Comparison of ENCODE assay signal across 35 cellular contexts in genomic region chr17:12438212-12438611, GRCh38.
A peak's percentile ranks its signal among the peaks of the same experiment; 100 is the strongest.
DNase-seq lines count a peak whose midpoint lies in the region; ATAC-seq, FAIRE-seq and TF ChIP-seq lines count a peak whose summit lies in the region.
"Had no signal": no experiment of that assay in that cellular context is flagged by ENCODE, and none has a peak within 500 bp of the region (broad histone marks: within the 10 kb centered on the region; RNA-seq: fewer than 3 reads in every experiment).

No MANE protein-coding gene starts in this region.

- BruUV-seq in K562 (replicated peaks; lab: Mats Ljungman, UMichigan): no TSS peak

- CTCF ChIA-PET in K562 (lab: Yijun Ruan, JAX; ENCODE audit: low intra/inter-chr PET ratio): no interaction called here

- no peak overlapping the region for H3K4me2 ChIP-seq in K562 (ENCODE audit: insufficient read depth, low read length)
- H3K4me2 ChIP-seq: A549; BLaER1; BLaER1 treated with 17β-estradiol and CSF1 and Interleukin-3, amounts not matched to agents 10 nM and 100 nM had no signal

- WGBS in K562 (ENCODE audit: insufficient coverage, low coverage, missing lambda C conversion rate): 4% methylated on average over 6 of the region's 6 CpGs

- H3K27me3 Mint-ChIP-seq in T-helper 2 cell treated with Interferon-gamma antibody and Interleukin-4, amounts not matched to agents 5 μg/mL and 100 μg/mL, for 36 hours (ENCODE audit: low read depth): no peaks in the 10 kb centered on the region
- H3K27me3 Mint-ChIP-seq in progenitor cell of endocrine pancreas: peaks cover 8% of the 10 kb centered on the region
- H3K27me3 Mint-ChIP-seq: B cell; CD4-positive, alpha-beta memory T cell; CD4-positive, alpha-beta T cell; CD4-positive, CD25-positive, alpha-beta regulatory T cell; CD8-positive, alpha-beta memory T cell had no signal

- TF ChIP-seq EP300 in K562 (IDR thresholded peaks at IDR 0.05; ENCODE audit: low read length): 0 out of 2 replicates have a peak, but pooled peaks have one; percentile 38

- no peak overlapping the region for H2AFZ ChIP-seq in K562 (ENCODE audit: low read depth, low read length)

- no peaks in the 10 kb centered on the region for H3K36me3 Mint-ChIP-seq in T-helper 2 cell treated with Interferon-gamma antibody and Interleukin-4, amounts not matched to agents 5 μg/mL and 100 μg/mL, for 36 hours (ENCODE audit: low read depth)
- H3K36me3 Mint-ChIP-seq in progenitor cell of endocrine pancreas (ENCODE audit: insufficient read depth): peaks cover 5% of the 10 kb centered on the region
- H3K36me3 Mint-ChIP-seq: CD14-positive monocyte; CD4-positive, alpha-beta memory T cell; CD4-positive, CD25-positive, alpha-beta regulatory T cell; CD8-positive, alpha-beta memory T cell; CD8-positive, alpha-beta T cell had no signal

- no peaks in the 10 kb centered on the region for H3K79me2 ChIP-seq in K562 (ENCODE audit: control insufficient read depth, insufficient read depth, low read length)

- no peaks in the 10 kb centered on the region for H4K20me1 ChIP-seq in K562 (replicated peaks; ENCODE audit: control insufficient read depth, insufficient read depth, low read length)
- H4K20me1 ChIP-seq: BLaER1; BLaER1 treated with 17β-estradiol and CSF1 and Interleukin-3, amounts not matched to agents 10 nM and 100 nM had no signal

- H3K4me1 Mint-ChIP-seq in T-helper 2 cell treated with Interferon-gamma antibody and Interleukin-4, amounts not matched to agents 5 μg/mL and 100 μg/mL, for 36 hours (ENCODE audit: low read depth): no peaks in the 10 kb centered on the region
- no peaks in the 10 kb centered on the region for H3K4me1 Mint-ChIP-seq in progenitor cell of endocrine pancreas (ENCODE audit: low read depth)
- H3K4me1 Mint-ChIP-seq: CD14-positive monocyte; CD4-positive, alpha-beta memory T cell; CD4-positive, CD25-positive, alpha-beta regulatory T cell; CD8-positive, alpha-beta memory T cell had no signal

- H3K27ac ChIP-seq in HUES6 (ENCODE audit: low read depth, low read length) (peak overlapping the region; percentile 17; the same call in 1 of the 2 replicates), K562 (ENCODE audit: extremely low read depth, low read depth, low read length) (no peak overlapping the region)
- H3K27ac ChIP-seq: 22Rv1; A549; BLaER1; BLaER1 treated with 17β-estradiol and CSF1 and Interleukin-3, amounts not matched to agents 10 nM and 100 nM; C4-2B had no signal

- POLR2A ChIA-PET in K562 (lab: Yijun Ruan, JAX): no interaction called here

- no peaks in the 10 kb centered on the region for H3K9me1 ChIP-seq in K562 (ENCODE audit: control insufficient read depth, insufficient read depth, low read length)

- TF ChIP-seq CTCF in K562 (IDR thresholded peaks at IDR 0.05 in 2 of 3, conservative IDR thresholded peaks at IDR 0.05 in 1 of 3; ENCODE audit: insufficient read depth in 2 of 3, low read depth in 1 of 3, low read length in 3 of 3) (no peak), progenitor cell of endocrine pancreas (IDR thresholded peaks at IDR 0.05; ENCODE audit: unreplicated experiment) (no peak)

- peak; percentile 48 for FAIRE-seq in K562 (lab: Jason Lieb, UNC)
- FAIRE-seq: A204.1, A549, D721Med had no signal

- H3K9ac ChIP-seq in HUES6 (ENCODE audit: low read length) (no peak overlapping the region), K562 (ENCODE audit: insufficient read depth in 1 of 2, low read depth in 2 of 2, low read length in 2 of 2) (no peak overlapping the region)
- H3K9ac ChIP-seq: BLaER1; BLaER1 treated with 17β-estradiol and CSF1 and Interleukin-3, amounts not matched to agents 10 nM and 100 nM had no signal

- H3K4me1 ChIP-seq in HUES6 (ENCODE audit: control insufficient read depth, insufficient read depth, low read length) (peaks cover 5% of the 10 kb centered on the region), K562 (replicated peaks in 1 of 2; ENCODE audit: control insufficient read depth in 2 of 2, insufficient read depth in 2 of 2, low read length in 2 of 2) (peaks cover 4 to 5% of the 10 kb centered on the region in 2 experiments; a peak in 3 of 5 replicates)
- H3K4me1 ChIP-seq: A549; BE2C; BLaER1; BLaER1 treated with 17β-estradiol and CSF1 and Interleukin-3, amounts not matched to agents 10 nM and 100 nM; Caco-2 had no signal

- H3K27me3 ChIP-seq in HUES6 (ENCODE audit: control insufficient read depth, insufficient read depth, low read length): no peaks in the 10 kb centered on the region
- no peaks in the 10 kb centered on the region for H3K27me3 ChIP-seq in K562 (ENCODE audit: control insufficient read depth in 2 of 2, insufficient read depth in 2 of 2, low read length in 2 of 2)
- H3K27me3 ChIP-seq: BE2C; BLaER1; BLaER1 treated with 17β-estradiol and CSF1 and Interleukin-3, amounts not matched to agents 10 nM and 100 nM had no signal

- no peak for TF ChIP-seq RAD21 in K562 (CRISPR knock-in tag; conservative IDR thresholded peaks at IDR 0.05 in 1 of 2, IDR thresholded peaks at IDR 0.05 in 1 of 2)

- no peak overlapping the region for H3K27ac Mint-ChIP-seq in T-helper 2 cell treated with Interferon-gamma antibody and Interleukin-4, amounts not matched to agents 5 μg/mL and 100 μg/mL, for 36 hours
- H3K27ac Mint-ChIP-seq in progenitor cell of endocrine pancreas: no peak overlapping the region
- H3K27ac Mint-ChIP-seq: CD14-positive monocyte; CD4-positive, alpha-beta memory T cell; CD4-positive, alpha-beta T cell; CD4-positive, CD25-positive, alpha-beta regulatory T cell; CD8-positive, alpha-beta memory T cell; CD8-positive, alpha-beta T cell had no signal

- DNase-seq in OCI-M1 (lab: John Stamatoyannopoulos, UW) (peak; percentile 6), K562 (ENCODE audit: extremely low read depth in 1 of 4, low spot score in 3 of 4) (no peak), progenitor cell of endocrine pancreas (ENCODE audit: low spot score, unreplicated experiment) (no peak), DMS153 treated with DMSO at 0.1 percent for 48 hours (lab: John Stamatoyannopoulos, UW; ENCODE audit: unreplicated experiment) (no peak)
- no peak for DNase-seq in T-helper 2 cell treated with Interferon-gamma antibody and Interleukin-4, amounts not matched to agents 5 μg/mL and 100 μg/mL, for 36 hours (ENCODE audit: low spot score)
- DNase-seq: 8988T; ACHN; AML-193; BE2C; C1 segment of cervical spinal cord; Calu3; CD4-positive, alpha-beta memory T cell; CD4-positive, alpha-beta T cell; CD4-positive, CD25-positive, alpha-beta regulatory T cell; CD8-positive, alpha-beta memory T cell; CD8-positive, alpha-beta T cell; COR-L47; DMS 273 treated with DMSO at 0.1 percent for 48 hours; DMS153; DMS53; DMS79; DMS79 treated with DMSO at 0.1 percent for 48 hours; DND-41; EL had no signal

- no peak for TF ChIP-seq POLR2A in K562 (conservative IDR thresholded peaks at IDR 0.05)

- no peak for ATAC-seq in K562
- ATAC-seq: A549; CD8-positive, alpha-beta T cell had no signal

- no peaks in the 10 kb centered on the region; the same call in 1 of the 2 replicates for H3K9me3 ChIP-seq in HUES6 (ENCODE audit: control insufficient read depth, insufficient read depth, low read depth, low read length)
- H3K9me3 ChIP-seq in K562 (replicated peaks; ENCODE audit: control insufficient read depth, insufficient read depth, low read depth, low read length): no peaks in the 10 kb centered on the region
- H3K9me3 ChIP-seq: BE2C, Caco-2 had no signal

- H3K36me3 ChIP-seq in HUES6 (ENCODE audit: control insufficient read depth, insufficient read depth, low read length) (no peaks in the 10 kb centered on the region), K562 (ENCODE audit: control insufficient read depth, insufficient read depth, low read length) (no peaks in the 10 kb centered on the region)
- H3K36me3 ChIP-seq: BE2C; BLaER1; BLaER1 treated with 17β-estradiol and CSF1 and Interleukin-3, amounts not matched to agents 10 nM and 100 nM had no signal

- no peak overlapping the region for H3K4me3 Mint-ChIP-seq in T-helper 2 cell treated with Interferon-gamma antibody and Interleukin-4, amounts not matched to agents 5 μg/mL and 100 μg/mL, for 36 hours
- no peak overlapping the region for H3K4me3 Mint-ChIP-seq in progenitor cell of endocrine pancreas (ENCODE audit: low read depth)
- H3K4me3 Mint-ChIP-seq: B cell; CD14-positive monocyte; CD4-positive, alpha-beta memory T cell; CD4-positive, alpha-beta T cell; CD4-positive, CD25-positive, alpha-beta regulatory T cell; CD8-positive, alpha-beta memory T cell; CD8-positive, alpha-beta T cell had no signal

- intact Hi-C loops in K562 (cut with micrococcal nuclease): no loop called here

- H3K9me3 Mint-ChIP-seq in T-helper 2 cell treated with Interferon-gamma antibody and Interleukin-4, amounts not matched to agents 5 μg/mL and 100 μg/mL, for 36 hours: peaks cover 63% of the 10 kb centered on the region
- peaks cover 10% of the 10 kb centered on the region for H3K9me3 Mint-ChIP-seq in progenitor cell of endocrine pancreas (ENCODE audit: low read depth)

- H3K4me3 ChIP-seq in HUES6 (ENCODE audit: low read depth, low read length): no peak overlapping the region
- H3K4me3 ChIP-seq in K562: no peak overlapping the region
- H3K4me3 ChIP-seq: A549; BLaER1; BLaER1 treated with 17β-estradiol and CSF1 and Interleukin-3, amounts not matched to agents 10 nM and 100 nM had no signal

- in situ Hi-C loops in K562 (cut with MboI): no loop called here

TF ChIP-seq in K562, 482 proteins besides CTCF, POLR2A, EP300 and RAD21 (continues in another document):
- TF ChIP-seq TAL1 (IDR thresholded peaks at IDR 0.05): peak; percentile 56
- no peak for TF ChIP-seq THRB (CRISPR knock-in tag; conservative IDR thresholded peaks at IDR 0.05)
- TF ChIP-seq SOX6 (IDR thresholded peaks at IDR 0.05): peak; percentile 83
- TF ChIP-seq NFIC (IDR thresholded peaks at IDR 0.05): no peak
